20 cellular contexts compared by ENCODE assay signal in genomic region chr6:24905485-24905884, GRCh38. TPM values are rescaled to one million over a fixed set of nuclear protein-coding genes. Genes with fewer than 3 reads are reported as not detected.
A peak's percentile ranks its signal among the peaks of the same experiment; 100 is the strongest.
DNase-seq lines count a peak whose midpoint lies in the region; ATAC-seq and TF ChIP-seq lines count a peak whose summit lies in the region.
"Had no signal": no experiment of that assay in that cellular context is flagged by ENCODE, and none has a peak within 500 bp of the region (broad histone marks: within the 10 kb centered on the region; RNA-seq: fewer than 3 reads in every experiment).

No MANE protein-coding gene starts in this region.

- POLR2A ChIA-PET in activated B cell treated with CpG ODN at 0.5 μM for 24 hours (lab: Charles Lee) = interaction anchor here (0.7 to 0.8 kb wide), 2 partner anchors 15 to 24 kb away, joined by 3 read pairs; no protein-coding TSS in a partner anchor
- POLR2A ChIA-PET in naive thymus-derived CD4-positive, alpha-beta T cell (lab: Charles Lee) = interaction anchor here (0.6 to 25.4 kb wide), 13 partner anchors 10 to 134 kb away, joined by 3 to 644 read pairs (median 4); partner anchors contain the start of gene RIPOR2

- H3K4me1 ChIP-seq in naive thymus-derived CD4-positive, alpha-beta T cell (ENCODE audit: control insufficient read depth in 2 of 2, insufficient read depth in 2 of 2, low read length in 2 of 2) = peaks cover 80 to 94% of the 10 kb centered on the region in 2 donors

- intact Hi-C loops in CD14-positive monocyte (cut with micrococcal nuclease) = no loop called here
- intact Hi-C loops in activated B cell treated with CpG ODN at 0.5 μM for 24 hours (cut with micrococcal nuclease) = no loop called here
- intact Hi-C loops in naive thymus-derived CD4-positive, alpha-beta T cell (cut with micrococcal nuclease) = no loop called here

- ATAC-seq in activated B cell treated with CpG ODN at 0.5 μM for 24 hours (ENCODE audit: low read depth) (no peak), HG03159 (IDR thresholded peaks at IDR 0.05; ENCODE audit: unreplicated experiment) (no peak), HG03469 (IDR thresholded peaks at IDR 0.05; ENCODE audit: unreplicated experiment) (no peak)
- ATAC-seq in naive thymus-derived CD4-positive, alpha-beta T cell = no peak
- ATAC-seq: esophagus mucosa, left colon, right lobe of liver had no signal

- H3K4me1 Mint-ChIP-seq in CD14-positive monocyte (peaks cover 90% of the 10 kb centered on the region), activated B cell treated with CpG ODN at 0.5 μM for 24 hours (peaks cover 98% of the 10 kb centered on the region)
- peaks cover 74 to 100% (median 98%) of the 10 kb centered on the region in 7 donors for H3K4me1 Mint-ChIP-seq in naive thymus-derived CD4-positive, alpha-beta T cell

- no peaks in the 10 kb centered on the region for H3K27me3 ChIP-seq in naive thymus-derived CD4-positive, alpha-beta T cell (ENCODE audit: control insufficient read depth in 2 of 2, insufficient read depth in 2 of 2, low read length in 2 of 2)
- H3K27me3 ChIP-seq: right lobe of liver had no signal

- H3K36me3 Mint-ChIP-seq in CD14-positive monocyte (peaks cover 66 to 84% of the 10 kb centered on the region in 2 donors), activated B cell treated with CpG ODN at 0.5 μM for 24 hours (ENCODE audit: low read depth) (peaks cover 84% of the 10 kb centered on the region)
- peaks cover 32 to 86% (median 81%) of the 10 kb centered on the region in 5 donors for H3K36me3 Mint-ChIP-seq in naive thymus-derived CD4-positive, alpha-beta T cell

- no peak overlapping the region for H3K4me3 Mint-ChIP-seq in CD14-positive monocyte
- no peak overlapping the region for H3K4me3 Mint-ChIP-seq in activated B cell treated with CpG ODN at 0.5 μM for 24 hours
- H3K4me3 Mint-ChIP-seq in naive thymus-derived CD4-positive, alpha-beta T cell = peak overlapping the region in 7 of 10 donors; percentile 10 to 97 (median 30)
- H3K4me3 Mint-ChIP-seq: type B pancreatic cell had no signal

- H3K27me3 Mint-ChIP-seq in CD14-positive monocyte (ENCODE audit: low read depth in 3 of 3) (no peaks in the 10 kb centered on the region), activated B cell treated with CpG ODN at 0.5 μM for 24 hours (no peaks in the 10 kb centered on the region)
- no peaks in the 10 kb centered on the region for H3K27me3 Mint-ChIP-seq in naive thymus-derived CD4-positive, alpha-beta T cell

- H3K27ac ChIP-seq in naive thymus-derived CD4-positive, alpha-beta T cell (ENCODE audit: low read depth, low read length) = peak overlapping the region; percentile 75
- H3K27ac ChIP-seq: right lobe of liver had no signal

- TF ChIP-seq CTCF in CD14-positive monocyte (IDR thresholded peaks at IDR 0.05) (no peak), activated B cell treated with CpG ODN at 0.5 μM for 24 hours (IDR thresholded peaks at IDR 0.05) (no peak)

- H3K27ac Mint-ChIP-seq in CD14-positive monocyte (peak overlapping the region in 4 of 7 donors; percentile 27 to 81 (median 66)), activated B cell treated with CpG ODN at 0.5 μM for 24 hours (peak overlapping the region; percentile 95)
- H3K27ac Mint-ChIP-seq in naive thymus-derived CD4-positive, alpha-beta T cell = peak overlapping the region; percentile 47 to 99 (median 96)
- H3K27ac Mint-ChIP-seq: type B pancreatic cell had no signal

- peaks cover 0 to 41% (median 11%) of the 10 kb centered on the region in 3 experiments for H3K36me3 ChIP-seq in naive thymus-derived CD4-positive, alpha-beta T cell (ENCODE audit: control insufficient read depth in 2 of 3, insufficient read depth in 3 of 3, low read length in 3 of 3)
- H3K36me3 ChIP-seq: right lobe of liver, stomach had no signal

- peak; percentile 18 for DNase-seq in A172 (ENCODE audit: low spot score)
- DNase-seq in CD14-positive monocyte (ENCODE audit: low spot score) = no peak
- no peak for DNase-seq in activated B cell treated with CpG ODN at 0.5 μM for 24 hours
- no peak for DNase-seq in naive thymus-derived CD4-positive, alpha-beta T cell
- no peak for DNase-seq in NCI-H524 (lab: John Stamatoyannopoulos, UW)
- DNase-seq in epidermal melanocyte (ENCODE audit: insufficient read length, low spot score) = no peak
- DNase-seq: activated T-cell treated with anti-CD3 and anti-CD28 coated beads, Interleukin-2, amount 50 U/mL, for 1 hour; central memory CD4-positive, alpha-beta T cell; left colon; NCI-H1092 treated with DMSO at 0.1 percent for 48 hours; NCI-H2081; NCI-H510A treated with DMSO at 0.1 percent for 48 hours; occipital lobe; right lobe of liver; stomach had no signal

- H3K9me3 Mint-ChIP-seq in CD14-positive monocyte (peaks cover 0 to 3% (median 2%) of the 10 kb centered on the region in 7 donors), activated B cell treated with CpG ODN at 0.5 μM for 24 hours (no peaks in the 10 kb centered on the region)
- peaks cover 0 to 18% (median 3%) of the 10 kb centered on the region in 11 donors for H3K9me3 Mint-ChIP-seq in naive thymus-derived CD4-positive, alpha-beta T cell

- H3K4me3 ChIP-seq in naive thymus-derived CD4-positive, alpha-beta T cell (ENCODE audit: low read length) = no peak overlapping the region
- H3K4me3 ChIP-seq: right lobe of liver, stomach had no signal

- H3K9me3 ChIP-seq in naive thymus-derived CD4-positive, alpha-beta T cell (ENCODE audit: control insufficient read depth in 2 of 3, low read length in 3 of 3) = no peaks in the 10 kb centered on the region
- H3K9me3 ChIP-seq: right lobe of liver had no signal

- CTCF ChIA-PET in activated B cell treated with CpG ODN at 0.5 μM for 24 hours (lab: Charles Lee) = interaction anchor here (1.5 to 1.6 kb wide), 2 partner anchors 28 to 86 kb away, joined by 5 to 7 read pairs; no protein-coding TSS in a partner anchor
- CTCF ChIA-PET in naive thymus-derived CD4-positive, alpha-beta T cell (lab: Charles Lee) = interaction anchor here (0.6 to 1.9 kb wide), 5 partner anchors 14 to 1317 kb away, joined by 3 to 6 read pairs (median 5); no protein-coding TSS in a partner anchor

RNA-seq across cellular contexts. Expression of gene RIPOR2, which starts 30.3 kb away (rescaled TPM):
- 0.53 TPM in 1 of 2 replicates, not detected in the other for total RNA-seq in A172 (2014; rRNA removed; shearing (Covaris generic))
- 100 to 1,000 TPM; 154 to 179 TPM for polyA plus RNA-seq in CD14-positive monocyte
- 260 and 302 TPM in 2 replicates for total RNA-seq in activated B cell treated with CpG ODN at 0.5 μM for 24 hours
- total RNA-seq in naive thymus-derived CD4-positive, alpha-beta T cell = 100 to 1,000 TPM; 246 to 576 (median 431) TPM
- polyA plus RNA-seq in naive thymus-derived CD4-positive, alpha-beta T cell = 100 to 1,000 TPM; 532 to 813 TPM
- total RNA-seq: glomerular endothelial cell had no signal

Comparison
In these comparisons a context has a peak if more than half of its experiments do, and no peak if none do; other contexts are left out.
1. H3K4me3 Mint-ChIP-seq: peak in naive thymus-derived CD4-positive, alpha-beta T cell (7 of 10); none in CD14-positive monocyte (0 of 2) and activated B cell treated with CpG ODN at 0.5 μM for 24 hours (single experiment).
2. RNA of gene RIPOR2, which starts 30.3 kb away (total RNA-seq): 246 to 576 TPM in naive thymus-derived CD4-positive, alpha-beta T cell and 260 to 302 TPM in activated B cell treated with CpG ODN at 0.5 μM for 24 hours; 0.53 TPM in A172; every median in the first group is over 100 times any median in the second.
3. Peak in every context shown above with its lines, with median percentiles within 50 percentile points of each other: H3K27ac Mint-ChIP-seq.